Comparison of ENCODE assay signal across 10 cellular contexts in genomic region chr5:113686599-113686998, GRCh38.
"Had no signal": no experiment of that assay in that cellular context is flagged by ENCODE, and none has a peak within 500 bp of the region (broad histone marks: within the 10 kb centered on the region; RNA-seq: fewer than 3 reads in every experiment).

No MANE protein-coding gene starts in this region.

- H3K4me1 Mint-ChIP-seq: IgD-negative memory B cell had no signal

- H3K27ac Mint-ChIP-seq: GM23338, HFFc6, IgD-negative memory B cell had no signal

- H3K4me3 ChIP-seq: GM23338 had no signal

- H3K27ac ChIP-seq: KMS-11 had no signal

- H3K4me3 Mint-ChIP-seq: GM23338, H9, HFFc6, IgD-negative memory B cell had no signal

- DNase-seq: H9, HCEC 1CT, HFFc6, KBM-7 had no signal

- H3K4me2 ChIP-seq: GM23338, KMS-11 had no signal

- FAIRE-seq: H1, H54, HTR-8/SVneo had no signal

- H3K9ac ChIP-seq: KMS-11 had no signal

- ATAC-seq: GM23338 had no signal

- H2AFZ ChIP-seq: GM23338 had no signal

- H3K9me3 Mint-ChIP-seq: GM23338, H9, HFFc6 had no signal
